In genomic region chr1:201313086-201313485, GRCh38 we compare ENCODE assay signal across 19 cellular contexts. TPM values are rescaled to one million over a fixed set of nuclear protein-coding genes. Genes with fewer than 3 reads are reported as not detected.
"Had no signal": no experiment of that assay in that cellular context is flagged by ENCODE, and none has a peak within 500 bp of the region (broad histone marks: within the 10 kb centered on the region; RNA-seq: fewer than 3 reads in every experiment).

No MANE protein-coding gene starts in this region.

- H3K36me3 Mint-ChIP-seq: activated naive CD8-positive, alpha-beta T cell treated with anti-CD3 and anti-CD28 coated beads for 36 hours; natural killer cell; stimulated activated effector memory CD8-positive, alpha-beta T cell treated with anti-CD3 and anti-CD28 coated beads, Interleukin-12 subunit alpha, Interleukin-12 subunit beta, amount 100 ng/mL, for 72 hours; type B pancreatic cell had no signal

- H3K4me3 Mint-ChIP-seq: activated naive CD8-positive, alpha-beta T cell treated with anti-CD3 and anti-CD28 coated beads for 36 hours; activated T-helper 1 cell treated with anti-CD3 and anti-CD28 coated beads, Interleukin-12 subunit alpha, Interleukin-12 subunit beta, Interleukin-2, Interleukin-4 antibody, amounts not matched to agents 30 ng/mL and 10 ng/mL and 1 ng/mL, durations not matched to agents 14 hours and 24 hours and 36 hours; natural killer cell; stimulated activated effector memory CD8-positive, alpha-beta T cell treated with anti-CD3 and anti-CD28 coated beads, Interleukin-12 subunit alpha, Interleukin-12 subunit beta, amount 100 ng/mL, for 72 hours; T-helper 2 cell treated with Interferon-gamma antibody and Interleukin-4, amounts not matched to agents 5 μg/mL and 100 μg/mL, for 36 hours; type B pancreatic cell had no signal

- ATAC-seq: esophagus mucosa; left cardiac atrium; natural killer cell; pancreas; right lobe of liver; stimulated activated effector memory CD8-positive, alpha-beta T cell treated with anti-CD3 and anti-CD28 coated beads, Interleukin-12 subunit alpha, Interleukin-12 subunit beta, amount 100 ng/mL, for 72 hours had no signal

- H3K27ac ChIP-seq: dorsolateral prefrontal cortex, hepatocyte, neutrophil, pancreas, right lobe of liver, stomach, testis had no signal

- H3K9me3 ChIP-seq: neutrophil, pancreas, right lobe of liver, stomach, testis had no signal

- H3K4me3 ChIP-seq: dorsolateral prefrontal cortex, hepatocyte, pancreas, right lobe of liver, stomach, testis had no signal

- H3K27ac Mint-ChIP-seq: activated naive CD8-positive, alpha-beta T cell treated with anti-CD3 and anti-CD28 coated beads for 36 hours; activated T-helper 1 cell treated with anti-CD3 and anti-CD28 coated beads, Interleukin-12 subunit alpha, Interleukin-12 subunit beta, Interleukin-2, Interleukin-4 antibody, amounts not matched to agents 30 ng/mL and 10 ng/mL and 1 ng/mL, durations not matched to agents 14 hours and 24 hours and 36 hours; natural killer cell; stimulated activated effector memory CD8-positive, alpha-beta T cell treated with anti-CD3 and anti-CD28 coated beads, Interleukin-12 subunit alpha, Interleukin-12 subunit beta, amount 100 ng/mL, for 72 hours; T-helper 2 cell treated with Interferon-gamma antibody and Interleukin-4, amounts not matched to agents 5 μg/mL and 100 μg/mL, for 36 hours had no signal

- H3K9me3 Mint-ChIP-seq: activated naive CD8-positive, alpha-beta T cell treated with anti-CD3 and anti-CD28 coated beads for 36 hours; activated T-helper 1 cell treated with anti-CD3 and anti-CD28 coated beads, Interleukin-12 subunit alpha, Interleukin-12 subunit beta, Interleukin-2, Interleukin-4 antibody, amounts not matched to agents 30 ng/mL and 10 ng/mL and 1 ng/mL, durations not matched to agents 14 hours and 24 hours and 36 hours; natural killer cell; stimulated activated effector memory CD8-positive, alpha-beta T cell treated with anti-CD3 and anti-CD28 coated beads, Interleukin-12 subunit alpha, Interleukin-12 subunit beta, amount 100 ng/mL, for 72 hours; T-helper 2 cell treated with Interferon-gamma antibody and Interleukin-4, amounts not matched to agents 5 μg/mL and 100 μg/mL, for 36 hours; type B pancreatic cell had no signal

- H3K4me1 ChIP-seq: pancreas had no signal

- H3K4me1 Mint-ChIP-seq: natural killer cell had no signal

- H3K36me3 ChIP-seq: neutrophil, pancreas, right lobe of liver, stomach had no signal

- H3K27me3 ChIP-seq: hepatocyte, pancreas, right lobe of liver, testis had no signal

- DNase-seq: activated CD4-positive, alpha-beta T cell treated with anti-CD3 and anti-CD28 coated beads, Interleukin-2, amount 50 U/mL, for 48 hours; activated naive CD8-positive, alpha-beta T cell treated with anti-CD3 and anti-CD28 coated beads for 36 hours; activated T-cell treated with anti-CD3 and anti-CD28 coated beads for 4 hours; amniotic stem cell; dorsolateral prefrontal cortex; left cardiac atrium; natural killer cell; pancreas; right lobe of liver; stimulated activated CD4-positive, alpha-beta T cell treated with anti-CD3 and anti-CD28 coated beads, Interleukin-4, amount 100 ng/mL, for 24 hours; stomach; testis had no signal

RNA-seq across cellular contexts. Expression of gene PKP1, which starts 29.8 kb away (rescaled TPM):
- total RNA-seq: activated T-helper 1 cell treated with anti-CD3 and anti-CD28 coated beads, Interleukin-12 subunit alpha, Interleukin-12 subunit beta, Interleukin-2, Interleukin-4 antibody, amounts not matched to agents 30 ng/mL and 10 ng/mL and 1 ng/mL, durations not matched to agents 14 hours and 24 hours and 36 hours; natural killer cell; right lobe of liver had no signal
